ENCODE assay signal across 15 cellular contexts in genomic region chr9:87107072-87107471, GRCh38.
DNase-seq lines count a peak whose midpoint lies in the region; TF ChIP-seq lines count a peak whose summit lies in the region.
"Had no signal": no experiment of that assay in that cellular context is flagged by ENCODE, and none has a peak within 500 bp of the region (broad histone marks: within the 10 kb centered on the region; RNA-seq: fewer than 3 reads in every experiment).

No MANE protein-coding gene starts in this region.

- H3K27ac Mint-ChIP-seq in osteocyte (ENCODE audit: unreplicated experiment), result peak overlapping the region; percentile 18
- no peak overlapping the region for H3K27ac Mint-ChIP-seq in CD8-positive, alpha-beta memory T cell
- H3K27ac Mint-ChIP-seq: activated CD4-positive, alpha-beta memory T cell treated with anti-CD3 and anti-CD28 coated beads for 36 hours; activated naive CD4-positive, alpha-beta T cell treated with anti-CD3 and anti-CD28 coated beads, Interleukin-2, amount 50 U/mL, for 24 hours; naive B cell had no signal

- H3K4me3 ChIP-seq in OCI-LY7 (ENCODE audit: low read depth, low read length, poor library complexity, severe bottlenecking), result no peak overlapping the region
- H3K4me3 ChIP-seq in CD8-positive, alpha-beta memory T cell (ENCODE audit: low read length), result no peak overlapping the region
- H3K4me3 ChIP-seq: GM23248, SK-N-MC had no signal

- H3K36me3 Mint-ChIP-seq in osteocyte (ENCODE audit: unreplicated experiment), result peaks cover 4% of the 10 kb centered on the region
- no peaks in the 10 kb centered on the region for H3K36me3 Mint-ChIP-seq in CD8-positive, alpha-beta memory T cell
- H3K36me3 Mint-ChIP-seq: activated CD4-positive, alpha-beta memory T cell treated with anti-CD3 and anti-CD28 coated beads for 36 hours; activated naive CD4-positive, alpha-beta T cell treated with anti-CD3 and anti-CD28 coated beads, Interleukin-2, amount 50 U/mL, for 24 hours; naive B cell had no signal

- no peaks in the 10 kb centered on the region for H3K9me3 Mint-ChIP-seq in osteocyte (ENCODE audit: unreplicated experiment)
- H3K9me3 Mint-ChIP-seq in CD8-positive, alpha-beta memory T cell, result peaks cover 0 to 5% (median 0%) of the 10 kb centered on the region in 5 donors
- H3K9me3 Mint-ChIP-seq: activated CD4-positive, alpha-beta memory T cell treated with anti-CD3 and anti-CD28 coated beads for 36 hours; activated naive CD4-positive, alpha-beta T cell treated with anti-CD3 and anti-CD28 coated beads, Interleukin-2, amount 50 U/mL, for 24 hours had no signal

- POLR2A ChIA-PET in OCI-LY7 (lab: Charles Lee), result interaction anchor here (1.1 kb wide), 1 partner anchor 65 kb away, joined by 4 read pairs; no protein-coding TSS in a partner anchor
- POLR2A ChIA-PET in CD8-positive, alpha-beta memory T cell (lab: Charles Lee), result no interaction called here

- no peak overlapping the region for H3K27ac ChIP-seq in OCI-LY7 (ENCODE audit: low read depth, low read length, poor library complexity, severe bottlenecking)
- H3K27ac ChIP-seq in CD8-positive, alpha-beta memory T cell (ENCODE audit: low read depth, low read length), result no peak overlapping the region
- H3K27ac ChIP-seq: GM23248, SK-N-MC had no signal

- H3K4me3 Mint-ChIP-seq in osteocyte (ENCODE audit: unreplicated experiment), result no peak overlapping the region
- H3K4me3 Mint-ChIP-seq in CD8-positive, alpha-beta memory T cell, result no peak overlapping the region
- H3K4me3 Mint-ChIP-seq: activated CD4-positive, alpha-beta memory T cell treated with anti-CD3 and anti-CD28 coated beads for 36 hours; activated naive CD4-positive, alpha-beta T cell treated with anti-CD3 and anti-CD28 coated beads, Interleukin-2, amount 50 U/mL, for 24 hours; naive B cell had no signal

- no peaks in the 10 kb centered on the region for H4K20me1 ChIP-seq in OCI-LY7 (ENCODE audit: insufficient read depth, low read length)

- H3K36me3 ChIP-seq in OCI-LY7 (ENCODE audit: insufficient read depth, low read length), result no peaks in the 10 kb centered on the region
- H3K36me3 ChIP-seq in CD8-positive, alpha-beta memory T cell (ENCODE audit: insufficient read depth, low read length), result no peaks in the 10 kb centered on the region

- no peaks in the 10 kb centered on the region for H3K9me2 ChIP-seq in OCI-LY7 (ENCODE audit: insufficient read depth, low read length)

- H2AFZ ChIP-seq in OCI-LY7 (ENCODE audit: low read length), result no peak overlapping the region
- H2AFZ ChIP-seq: GM23248 had no signal

- H3K79me2 ChIP-seq in OCI-LY7 (ENCODE audit: insufficient read depth, low read depth, low read length), result no peaks in the 10 kb centered on the region

- no peaks in the 10 kb centered on the region for H3K27me3 Mint-ChIP-seq in osteocyte (ENCODE audit: unreplicated experiment)
- peaks cover 4 to 17% of the 10 kb centered on the region in 2 donors for H3K27me3 Mint-ChIP-seq in CD8-positive, alpha-beta memory T cell

- TF ChIP-seq POLR2A in erythroblast (IDR thresholded peaks at IDR 0.05; ENCODE audit: low read length), result no peak

- H3K4me1 ChIP-seq in OCI-LY7 (ENCODE audit: insufficient read depth, low read length, poor library complexity, severe bottlenecking), result no peaks in the 10 kb centered on the region
- H3K4me1 ChIP-seq in CD8-positive, alpha-beta memory T cell (ENCODE audit: insufficient read depth, low read length), result no peaks in the 10 kb centered on the region

- DNase-seq in OCI-LY7 (ENCODE audit: low spot score), result peak; percentile 1
- DNase-seq in erythroblast (lab: John Stamatoyannopoulos, UW), result peak; percentile 13 to 31
- no peak for DNase-seq in osteocyte (ENCODE audit: extremely low spot score, unreplicated experiment)
- DNase-seq in CD8-positive, alpha-beta memory T cell, result no peak
- DNase-seq in OCI-M1 (lab: John Stamatoyannopoulos, UW), result no peak
- no peak for DNase-seq in NCI-H2081 (lab: John Stamatoyannopoulos, UW)
- DNase-seq in AG08395 (ENCODE audit: low spot score), result no peak
- DNase-seq: activated CD4-positive, alpha-beta memory T cell treated with anti-CD3 and anti-CD28 coated beads for 36 hours; GM23248; hippocampal formation; naive B cell; NCI-H226 had no signal

- no TSS peak for BruUV-seq in OCI-LY7 (replicated peaks; lab: Mats Ljungman, UMichigan)

- TF ChIP-seq CTCF in GM12872 (IDR thresholded peaks at IDR 0.05; ENCODE audit: insufficient read depth, low read depth, low read length) (peak; percentile 32; the same call in 1 of the 3 replicates), OCI-LY7 (conservative IDR thresholded peaks at IDR 0.05; ENCODE audit: low read length) (peak; percentile 40; the same call in 1 of the 2 replicates), osteocyte (IDR thresholded peaks at IDR 0.05) (no peak)

- H3K9me3 ChIP-seq in OCI-LY7 (ENCODE audit: low read length), result no peaks in the 10 kb centered on the region
- no peaks in the 10 kb centered on the region for H3K9me3 ChIP-seq in CD8-positive, alpha-beta memory T cell (ENCODE audit: low read length)

- peaks cover 54% of the 10 kb centered on the region for H3K4me1 Mint-ChIP-seq in osteocyte (ENCODE audit: unreplicated experiment)
- no peaks in the 10 kb centered on the region for H3K4me1 Mint-ChIP-seq in CD8-positive, alpha-beta memory T cell
- H3K4me1 Mint-ChIP-seq: activated naive CD4-positive, alpha-beta T cell treated with anti-CD3 and anti-CD28 coated beads, Interleukin-2, amount 50 U/mL, for 24 hours; naive B cell had no signal

- CTCF ChIA-PET in OCI-LY7 (lab: Charles Lee; ENCODE audit: unreplicated experiment), result no interaction called here
- CTCF ChIA-PET in CD8-positive, alpha-beta memory T cell (lab: Charles Lee), result no interaction called here

- H3K27me3 ChIP-seq in CD8-positive, alpha-beta memory T cell (ENCODE audit: insufficient read depth, low read length, poor library complexity, severe bottlenecking), result no peaks in the 10 kb centered on the region

- intact Hi-C loops in OCI-LY7 (cut with micrococcal nuclease; ENCODE audit: unreplicated experiment), result no loop called here

- H3K4me2 ChIP-seq in OCI-LY7 (ENCODE audit: low read length), result no peak overlapping the region

Comparison
In these comparisons a context has a peak if more than half of its experiments do, and no peak if none do; other contexts are left out.
1. DNase-seq: peak in OCI-LY7 (single experiment) and erythroblast (2 of 2); none in osteocyte (single experiment), CD8-positive, alpha-beta memory T cell (0 of 5), OCI-M1 (single experiment), NCI-H2081 (0 of 2) and AG08395 (single experiment).